ENCODE assay signal across 8 cellular contexts in genomic region chr1:156727914-156728598, GRCh38. TPM values are rescaled to one million over a fixed set of nuclear protein-coding genes. Genes with fewer than 3 reads are reported as not detected.
DNase-seq lines count a peak whose midpoint lies in the region; ATAC-seq lines count a peak whose summit lies in the region.

Gene METTL25B, plus strand, starts transcription at chr1:156728469. Its CDS starts 636 bp downstream, at chr1:156729105.

- ATAC-seq in GM19328 (IDR thresholded peaks at IDR 0.05; ENCODE audit: unreplicated experiment), result peak; percentile 50
- ATAC-seq in HG03439 (IDR thresholded peaks at IDR 0.05; ENCODE audit: unreplicated experiment), result peak; percentile 56

- POLR2A ChIA-PET in activated CD8-positive, alpha-beta memory T cell treated with anti-CD3 and anti-CD28 coated beads for 36 hours (lab: Charles Lee), result interaction anchor here (0.6 to 3.7 kb wide), 12 partner anchors 13 to 232 kb away, joined by 3 to 36 read pairs (median 4); partner anchors contain the start of genes GPATCH4, HDGF, MRPL24 and PRCC

- CTCF ChIA-PET in activated CD8-positive, alpha-beta memory T cell treated with anti-CD3 and anti-CD28 coated beads for 36 hours (lab: Charles Lee), result interaction anchor here (0.9 to 11.7 kb wide), 17 partner anchors 8 to 230 kb away, joined by 3 to 164 read pairs (median 11); partner anchors contain the start of genes CRABP2, HDGF, INSRR and MRPL24

- DNase-seq in COLO829 (ENCODE audit: low spot score) (peak; percentile 85), NCI-H82 treated with DMSO at 0.1 percent for 48 hours (lab: John Stamatoyannopoulos, UW; ENCODE audit: unreplicated experiment) (peak; percentile 78), epidermal melanocyte (ENCODE audit: insufficient read length, low spot score) (peak; percentile 85), mucosa of gallbladder (ENCODE audit: low spot score) (peak; percentile 81)
- DNase-seq in stimulated activated naive CD4-positive, alpha-beta T cell treated with Interleukin-2 at 50 U/mL for 16 hours (lab: John Stamatoyannopoulos, UW), result peak; percentile 81

RNA-seq across cellular contexts. Expression of gene METTL25B, which starts in this region (rescaled TPM):
- 10 to 100 TPM; 29.0 to 33.3 TPM for total RNA-seq in activated CD8-positive, alpha-beta memory T cell treated with anti-CD3 and anti-CD28 coated beads for 36 hours
- total RNA-seq in mucosa of gallbladder, result 48.0 TPM

Comparison
In these comparisons a context has a peak if more than half of its experiments do, and no peak if none do; other contexts are left out.
1. Peak in every context shown above with its lines: DNase-seq and ATAC-seq.